20 cellular contexts compared by ENCODE assay signal in the genomic region with DNA sequence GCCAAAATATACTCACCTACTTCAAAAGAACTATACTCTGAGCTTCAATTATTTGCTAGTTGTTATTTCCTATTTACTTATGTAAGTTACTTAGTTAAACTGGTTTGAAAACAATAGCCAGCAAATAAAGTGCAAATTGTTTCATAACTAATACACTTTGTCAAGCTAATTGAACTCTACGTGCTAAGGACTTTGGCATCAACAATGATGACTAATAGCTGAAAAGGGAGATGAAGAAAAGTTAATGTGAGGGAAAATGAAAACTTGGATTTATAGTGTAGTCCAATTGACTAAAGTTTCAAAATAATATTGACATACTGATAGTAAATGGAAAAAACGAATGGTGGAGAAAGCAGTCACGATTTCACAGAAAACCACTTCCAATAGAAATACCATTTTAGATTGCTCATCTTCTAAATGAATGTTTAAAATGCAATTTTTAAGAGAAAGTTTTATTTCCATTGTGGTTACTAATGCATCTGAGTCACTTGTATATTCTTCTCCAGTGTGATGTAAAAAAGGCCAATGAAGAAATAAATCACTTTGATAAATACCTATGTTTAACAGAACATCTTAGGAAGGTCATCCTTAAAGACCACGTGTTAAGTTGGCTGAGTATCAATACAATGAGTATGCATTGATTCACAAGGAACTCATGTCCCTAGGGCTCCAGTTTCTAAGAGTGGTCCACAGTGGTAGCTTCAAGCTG.
DNase-seq lines count a peak whose midpoint lies in the region; FAIRE-seq and TF ChIP-seq lines count a peak whose summit lies in the region.
"Had no signal": no experiment of that assay in that cellular context is flagged by ENCODE, and none has a peak within 500 bp of the region (broad histone marks: within the 10 kb centered on the region; RNA-seq: fewer than 3 reads in every experiment).

No MANE protein-coding gene starts in this region.

- H3K4me3 Mint-ChIP-seq in activated CD4-positive, alpha-beta T cell treated with anti-CD3 and anti-CD28 coated beads, Interleukin-2, amount 10 ng/mL, durations not matched to agents 7 days and 5 days: no peak overlapping the region
- H3K4me3 Mint-ChIP-seq: CD4-positive, alpha-beta T cell; endodermal cell; natural killer cell treated with Interleukin-12 subunit alpha and Interleukin-12 subunit beta and Interleukin-15 and Interleukin-18, amount 100 ng/mL, for 72 hours had no signal

- peak overlapping the region; percentile 45; the same call in 1 of the 2 replicates for H3K27ac ChIP-seq in RWPE1
- H3K27ac ChIP-seq in endothelial cell of umbilical vein (ENCODE audit: insufficient read depth, low read depth, low read length): no peak overlapping the region
- H3K27ac ChIP-seq: upper lobe of right lung had no signal

- TF ChIP-seq CTCF in RWPE1 (conservative IDR thresholded peaks at IDR 0.05; ENCODE audit: low read depth) (no peak), endothelial cell of umbilical vein (IDR thresholded peaks at IDR 0.05; ENCODE audit: extremely low read depth in 1 of 2, insufficient read depth in 1 of 2, low read depth in 1 of 2, low read length in 2 of 2) (no peak)

- H3K36me3 Mint-ChIP-seq in activated CD4-positive, alpha-beta T cell treated with anti-CD3 and anti-CD28 coated beads, Interleukin-2, amount 10 ng/mL, durations not matched to agents 7 days and 5 days (ENCODE audit: low read depth): no peaks in the 10 kb centered on the region
- H3K36me3 Mint-ChIP-seq: natural killer cell treated with Interleukin-12 subunit alpha and Interleukin-12 subunit beta and Interleukin-15 and Interleukin-18, amount 100 ng/mL, for 72 hours had no signal

- FAIRE-seq in endothelial cell of umbilical vein (lab: Jason Lieb, UNC): no peak
- FAIRE-seq: G401.6 had no signal

- H3K9me1 ChIP-seq in endothelial cell of umbilical vein (replicated peaks; ENCODE audit: control insufficient read depth, extremely low read depth, insufficient read depth, low read length): no peaks in the 10 kb centered on the region

- no peaks in the 10 kb centered on the region for H3K27me3 ChIP-seq in endothelial cell of umbilical vein (ENCODE audit: control insufficient read depth in 2 of 2, insufficient read depth in 2 of 2, low read length in 2 of 2)
- H3K27me3 ChIP-seq: upper lobe of right lung had no signal

- POLR2A ChIA-PET in RWPE1 (lab: Yijun Ruan, JAX; ENCODE audit: low non-redundant PET): interaction anchor here (0.7 kb wide), 1 partner anchor 9 kb away, joined by 5 read pairs; no protein-coding TSS in a partner anchor
- POLR2A ChIA-PET in endothelial cell of umbilical vein (lab: Charles Lee): no interaction called here
- POLR2A ChIA-PET in activated CD4-positive, alpha-beta T cell treated with anti-CD3 and anti-CD28 coated beads, Interleukin-2, amount 10 ng/mL, durations not matched to agents 7 days and 5 days (lab: Charles Lee): no interaction called here

- no peak overlapping the region for H2AFZ ChIP-seq in endothelial cell of umbilical vein (ENCODE audit: low read depth, low read length)

- no peaks in the 10 kb centered on the region for H3K4me1 Mint-ChIP-seq in activated CD4-positive, alpha-beta T cell treated with anti-CD3 and anti-CD28 coated beads, Interleukin-2, amount 10 ng/mL, durations not matched to agents 7 days and 5 days

- dilution Hi-C loops in endothelial cell of umbilical vein (cut with MboI; ENCODE audit: extremely low pct_ligation_motif_present, low sequenced_read_pairs): no loop called here

- peaks cover 7% of the 10 kb centered on the region for H3K27me3 Mint-ChIP-seq in activated CD4-positive, alpha-beta T cell treated with anti-CD3 and anti-CD28 coated beads, Interleukin-2, amount 10 ng/mL, durations not matched to agents 7 days and 5 days

- intact Hi-C loops in endothelial cell of umbilical vein (cut with micrococcal nuclease): loop anchor here (5.0 kb wide), 1 partner anchor 255 kb away; no protein-coding TSS in a partner anchor

- no peaks in the 10 kb centered on the region for H3K9me3 ChIP-seq in endothelial cell of umbilical vein (replicated peaks; ENCODE audit: control insufficient read depth, insufficient read depth, low read length)
- H3K9me3 ChIP-seq: upper lobe of right lung had no signal

- peaks cover 37% of the 10 kb centered on the region for H3K4me1 ChIP-seq in endothelial cell of umbilical vein (ENCODE audit: control insufficient read depth, extremely low read depth, insufficient read depth, low read length)
- H3K4me1 ChIP-seq: upper lobe of right lung had no signal

- H3K4me2 ChIP-seq in endothelial cell of umbilical vein (ENCODE audit: insufficient read depth, low read length): no peak overlapping the region

- peak; percentile 98 for DNase-seq in ELR (ENCODE audit: low read depth)
- peak; percentile 68 for DNase-seq in RWPE1 (ENCODE audit: low spot score)
- peak; percentile 82 for DNase-seq in endothelial cell of umbilical vein (ENCODE audit: low read depth, low spot score)
- peak; percentile 18 for DNase-seq in renal cortical epithelial cell (ENCODE audit: low read depth)
- DNase-seq in activated effector memory CD4-positive, alpha-beta T cell treated with anti-CD3 and anti-CD28 coated beads, Interleukin-2, amount 50 U/mL, for 16 hours: no peak
- no peak for DNase-seq in hypothalamus (lab: John Stamatoyannopoulos, UW)
- DNase-seq in activated CD4-positive, alpha-beta T cell treated with anti-CD3 and anti-CD28 coated beads, Interleukin-2, amount 10 ng/mL, durations not matched to agents 7 days and 5 days: no peak
- no peak for DNase-seq in GDM1 (lab: John Stamatoyannopoulos, UW)
- DNase-seq: activated CD8-positive, alpha-beta memory T cell treated with anti-CD3 and anti-CD28 coated beads for 24 hours; activated effector memory CD4-positive, alpha-beta T cell treated with Interleukin-2 at 50 U/mL for 16 hours; CD4-positive, alpha-beta T cell; endodermal cell; GOT3; NCI-H2081; retina; SHP77; stimulated activated CD4-positive, alpha-beta T cell treated with anti-CD3 and anti-CD28 coated beads, Interleukin-2, amount 100 ng/mL, for 48 hours; upper lobe of right lung had no signal

- TF ChIP-seq POLR2A in endothelial cell of umbilical vein (IDR thresholded peaks at IDR 0.05; ENCODE audit: low read depth, low read length): no peak

- CTCF ChIA-PET in RWPE1 (lab: Yijun Ruan, JAX) (no interaction called here), endothelial cell of umbilical vein (lab: Charles Lee) (interaction anchor here (0.5 to 1.6 kb wide), 7 partner anchors 10 to 207 kb away, joined by 3 to 6 read pairs (median 3); no protein-coding TSS in a partner anchor)
- CTCF ChIA-PET in activated CD4-positive, alpha-beta T cell treated with anti-CD3 and anti-CD28 coated beads, Interleukin-2, amount 10 ng/mL, durations not matched to agents 7 days and 5 days (lab: Charles Lee): interaction anchor here (0.6 kb wide), 1 partner anchor 440 kb away, joined by 6 read pairs; no protein-coding TSS in a partner anchor

- no peak overlapping the region for H3K9ac ChIP-seq in endothelial cell of umbilical vein (replicated peaks; ENCODE audit: extremely low read depth, insufficient read depth, low read length)

- H4K20me1 ChIP-seq in endothelial cell of umbilical vein (replicated peaks; ENCODE audit: control insufficient read depth, extremely low read depth, insufficient read depth, low read length): no peaks in the 10 kb centered on the region

- BruUV-seq in endothelial cell of umbilical vein (replicated peaks; lab: Mats Ljungman, UMichigan): no TSS peak

- H3K4me3 ChIP-seq in endothelial cell of umbilical vein (replicated peaks in 1 of 3; ENCODE audit: insufficient read depth in 1 of 3, low read depth in 1 of 3, low read length in 3 of 3): no peak overlapping the region
- H3K4me3 ChIP-seq: upper lobe of right lung had no signal

- no peaks in the 10 kb centered on the region for H3K9me3 Mint-ChIP-seq in activated CD4-positive, alpha-beta T cell treated with anti-CD3 and anti-CD28 coated beads, Interleukin-2, amount 10 ng/mL, durations not matched to agents 7 days and 5 days
- H3K9me3 Mint-ChIP-seq: CD4-positive, alpha-beta T cell; natural killer cell treated with Interleukin-12 subunit alpha and Interleukin-12 subunit beta and Interleukin-15 and Interleukin-18, amount 100 ng/mL, for 72 hours had no signal

- H3K36me3 ChIP-seq in endothelial cell of umbilical vein (ENCODE audit: control insufficient read depth in 2 of 2, extremely low read depth in 1 of 2, insufficient read depth in 2 of 2, low read length in 2 of 2): no peaks in the 10 kb centered on the region
- H3K36me3 ChIP-seq: upper lobe of right lung had no signal

- H3K79me2 ChIP-seq in endothelial cell of umbilical vein (ENCODE audit: control insufficient read depth, insufficient read depth, low read length): no peaks in the 10 kb centered on the region

- no peak overlapping the region for H3K27ac Mint-ChIP-seq in activated CD4-positive, alpha-beta T cell treated with anti-CD3 and anti-CD28 coated beads, Interleukin-2, amount 10 ng/mL, durations not matched to agents 7 days and 5 days
- H3K27ac Mint-ChIP-seq: CD4-positive, alpha-beta T cell; endodermal cell; natural killer cell treated with Interleukin-12 subunit alpha and Interleukin-12 subunit beta and Interleukin-15 and Interleukin-18, amount 100 ng/mL, for 72 hours had no signal

TF ChIP-seq in endothelial cell of umbilical vein, 7 proteins besides CTCF, POLR2A, EP300 and RAD21:
- TF ChIP-seq, protein P1, sequence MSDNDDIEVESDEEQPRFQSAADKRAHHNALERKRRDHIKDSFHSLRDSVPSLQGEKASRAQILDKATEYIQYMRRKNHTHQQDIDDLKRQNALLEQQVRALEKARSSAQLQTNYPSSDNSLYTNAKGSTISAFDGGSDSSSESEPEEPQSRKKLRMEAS (IDR thresholded peaks at IDR 0.05; ENCODE audit: insufficient read depth, insufficient read length): no peak
- TF ChIP-seq FOS (IDR thresholded peaks at IDR 0.05; ENCODE audit: borderline replicate concordance, insufficient read depth, low read length) (peak; percentile 32), JUN (IDR thresholded peaks at IDR 0.05; ENCODE audit: borderline replicate concordance, insufficient read depth, insufficient read length, low read depth) (peak; percentile 17), EZH2 (IDR thresholded peaks at IDR 0.05; ENCODE audit: borderline replicate concordance, low read depth, low read length, severe bottlenecking) (no peak)

Comparison
In these comparisons a context has a peak if more than half of its experiments do, and no peak if none do; other contexts are left out.
1. DNase-seq: peak in ELR (single experiment), RWPE1 (single experiment), endothelial cell of umbilical vein (single experiment) and renal cortical epithelial cell (single experiment); none in activated effector memory CD4-positive, alpha-beta T cell treated with anti-CD3 and anti-CD28 coated beads, Interleukin-2, amount 50 U/mL, for 16 hours (single experiment), hypothalamus (0 of 51), activated CD4-positive, alpha-beta T cell treated with anti-CD3 and anti-CD28 coated beads, Interleukin-2, amount 10 ng/mL, durations not matched to agents 7 days and 5 days (single experiment) and GDM1 (single experiment).